In the genomic region with DNA sequence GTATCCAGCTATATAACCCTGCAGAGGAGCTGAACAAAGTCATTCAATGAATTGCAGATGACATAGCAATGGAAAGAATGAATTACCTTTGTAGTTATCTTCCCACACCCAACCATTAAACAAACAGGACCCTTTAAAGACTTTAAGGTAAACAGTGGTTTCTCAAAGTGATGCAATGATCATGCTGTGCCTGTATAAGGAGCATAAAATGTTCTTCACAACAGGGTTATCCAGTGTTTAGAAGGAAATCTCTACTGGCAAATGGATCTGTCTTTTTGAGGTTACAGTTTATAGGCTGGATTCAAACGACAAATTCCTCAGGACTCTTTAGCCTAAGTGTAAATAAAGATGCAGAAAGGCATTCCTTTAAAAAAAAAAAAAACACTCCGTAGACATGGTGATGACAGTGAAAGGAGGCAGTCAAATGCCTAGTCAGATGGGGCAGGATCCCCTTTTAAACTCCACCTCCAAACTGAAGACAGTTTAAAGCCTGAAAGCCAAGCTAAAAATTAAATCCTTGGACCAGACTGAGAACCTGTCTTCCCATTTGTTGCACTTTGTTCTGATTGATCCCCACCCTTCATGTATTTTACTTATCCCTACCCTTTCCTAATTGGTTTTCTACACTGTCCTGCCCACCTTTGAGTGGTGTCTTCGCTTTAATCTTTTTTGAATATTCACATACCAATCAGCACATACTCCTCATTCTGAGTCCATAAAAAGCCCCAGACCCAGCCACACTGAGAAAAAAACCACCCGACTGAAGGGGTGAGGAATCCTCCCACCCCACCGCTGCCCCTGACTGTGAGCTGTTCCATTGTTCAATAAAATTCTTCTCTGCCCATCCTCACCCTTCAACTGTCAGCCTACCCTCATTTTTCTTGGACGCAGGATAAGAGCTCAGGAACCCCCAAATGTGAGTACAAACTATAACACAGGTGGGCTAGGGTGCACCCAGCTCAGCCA, we compare ENCODE assay signal across 1 cellular context.
TF ChIP-seq lines count a peak whose summit lies in the region.

No MANE protein-coding gene starts in this region.

TF ChIP-seq in WTC11, 78 proteins besides CTCF, POLR2A, EP300 and RAD21 (continued from another document):
- TF ChIP-seq, protein P1, sequence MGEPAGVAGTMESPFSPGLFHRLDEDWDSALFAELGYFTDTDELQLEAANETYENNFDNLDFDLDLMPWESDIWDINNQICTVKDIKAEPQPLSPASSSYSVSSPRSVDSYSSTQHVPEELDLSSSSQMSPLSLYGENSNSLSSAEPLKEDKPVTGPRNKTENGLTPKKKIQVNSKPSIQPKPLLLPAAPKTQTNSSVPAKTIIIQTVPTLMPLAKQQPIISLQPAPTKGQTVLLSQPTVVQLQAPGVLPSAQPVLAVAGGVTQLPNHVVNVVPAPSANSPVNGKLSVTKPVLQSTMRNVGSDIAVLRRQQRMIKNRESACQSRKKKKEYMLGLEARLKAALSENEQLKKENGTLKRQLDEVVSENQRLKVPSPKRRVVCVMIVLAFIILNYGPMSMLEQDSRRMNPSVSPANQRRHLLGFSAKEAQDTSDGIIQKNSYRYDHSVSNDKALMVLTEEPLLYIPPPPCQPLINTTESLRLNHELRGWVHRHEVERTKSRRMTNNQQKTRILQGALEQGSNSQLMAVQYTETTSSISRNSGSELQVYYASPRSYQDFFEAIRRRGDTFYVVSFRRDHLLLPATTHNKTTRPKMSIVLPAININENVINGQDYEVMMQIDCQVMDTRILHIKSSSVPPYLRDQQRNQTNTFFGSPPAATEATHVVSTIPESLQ (CRISPR knock-in tag; IDR thresholded peaks at IDR 0.05), result no peak
- TF ChIP-seq ZNF396 (CRISPR knock-in tag; IDR thresholded peaks at IDR 0.05; ENCODE audit: borderline replicate concordance), result no peak
- TF ChIP-seq, protein P2, sequence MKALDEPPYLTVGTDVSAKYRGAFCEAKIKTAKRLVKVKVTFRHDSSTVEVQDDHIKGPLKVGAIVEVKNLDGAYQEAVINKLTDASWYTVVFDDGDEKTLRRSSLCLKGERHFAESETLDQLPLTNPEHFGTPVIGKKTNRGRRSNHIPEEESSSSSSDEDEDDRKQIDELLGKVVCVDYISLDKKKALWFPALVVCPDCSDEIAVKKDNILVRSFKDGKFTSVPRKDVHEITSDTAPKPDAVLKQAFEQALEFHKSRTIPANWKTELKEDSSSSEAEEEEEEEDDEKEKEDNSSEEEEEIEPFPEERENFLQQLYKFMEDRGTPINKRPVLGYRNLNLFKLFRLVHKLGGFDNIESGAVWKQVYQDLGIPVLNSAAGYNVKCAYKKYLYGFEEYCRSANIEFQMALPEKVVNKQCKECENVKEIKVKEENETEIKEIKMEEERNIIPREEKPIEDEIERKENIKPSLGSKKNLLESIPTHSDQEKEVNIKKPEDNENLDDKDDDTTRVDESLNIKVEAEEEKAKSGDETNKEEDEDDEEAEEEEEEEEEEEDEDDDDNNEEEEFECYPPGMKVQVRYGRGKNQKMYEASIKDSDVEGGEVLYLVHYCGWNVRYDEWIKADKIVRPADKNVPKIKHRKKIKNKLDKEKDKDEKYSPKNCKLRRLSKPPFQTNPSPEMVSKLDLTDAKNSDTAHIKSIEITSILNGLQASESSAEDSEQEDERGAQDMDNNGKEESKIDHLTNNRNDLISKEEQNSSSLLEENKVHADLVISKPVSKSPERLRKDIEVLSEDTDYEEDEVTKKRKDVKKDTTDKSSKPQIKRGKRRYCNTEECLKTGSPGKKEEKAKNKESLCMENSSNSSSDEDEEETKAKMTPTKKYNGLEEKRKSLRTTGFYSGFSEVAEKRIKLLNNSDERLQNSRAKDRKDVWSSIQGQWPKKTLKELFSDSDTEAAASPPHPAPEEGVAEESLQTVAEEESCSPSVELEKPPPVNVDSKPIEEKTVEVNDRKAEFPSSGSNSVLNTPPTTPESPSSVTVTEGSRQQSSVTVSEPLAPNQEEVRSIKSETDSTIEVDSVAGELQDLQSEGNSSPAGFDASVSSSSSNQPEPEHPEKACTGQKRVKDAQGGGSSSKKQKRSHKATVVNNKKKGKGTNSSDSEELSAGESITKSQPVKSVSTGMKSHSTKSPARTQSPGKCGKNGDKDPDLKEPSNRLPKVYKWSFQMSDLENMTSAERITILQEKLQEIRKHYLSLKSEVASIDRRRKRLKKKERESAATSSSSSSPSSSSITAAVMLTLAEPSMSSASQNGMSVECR (CRISPR knock-in tag; IDR thresholded peaks at IDR 0.05; ENCODE audit: borderline replicate concordance), result no peak
- TF ChIP-seq, protein P3, sequence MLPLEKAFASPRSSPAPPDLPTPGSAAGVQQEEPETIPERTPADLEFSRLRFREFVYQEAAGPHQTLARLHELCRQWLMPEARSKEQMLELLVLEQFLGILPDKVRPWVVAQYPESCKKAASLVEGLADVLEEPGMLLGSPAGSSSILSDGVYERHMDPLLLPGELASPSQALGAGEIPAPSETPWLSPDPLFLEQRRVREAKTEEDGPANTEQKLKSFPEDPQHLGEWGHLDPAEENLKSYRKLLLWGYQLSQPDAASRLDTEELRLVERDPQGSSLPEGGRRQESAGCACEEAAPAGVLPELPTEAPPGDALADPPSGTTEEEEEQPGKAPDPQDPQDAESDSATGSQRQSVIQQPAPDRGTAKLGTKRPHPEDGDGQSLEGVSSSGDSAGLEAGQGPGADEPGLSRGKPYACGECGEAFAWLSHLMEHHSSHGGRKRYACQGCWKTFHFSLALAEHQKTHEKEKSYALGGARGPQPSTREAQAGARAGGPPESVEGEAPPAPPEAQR (CRISPR knock-in tag; IDR thresholded peaks at IDR 0.05), result no peak
- TF ChIP-seq EMX1 (CRISPR knock-in tag; IDR thresholded peaks at IDR 0.05), result no peak
- TF ChIP-seq ZNF416 (CRISPR knock-in tag; IDR thresholded peaks at IDR 0.05), result no peak
- TF ChIP-seq NR2C2 (CRISPR knock-in tag; IDR thresholded peaks at IDR 0.05), result no peak
- no peak for TF ChIP-seq OVOL2 (CRISPR knock-in tag; IDR thresholded peaks at IDR 0.05; ENCODE audit: borderline replicate concordance)
- TF ChIP-seq, protein P4, sequence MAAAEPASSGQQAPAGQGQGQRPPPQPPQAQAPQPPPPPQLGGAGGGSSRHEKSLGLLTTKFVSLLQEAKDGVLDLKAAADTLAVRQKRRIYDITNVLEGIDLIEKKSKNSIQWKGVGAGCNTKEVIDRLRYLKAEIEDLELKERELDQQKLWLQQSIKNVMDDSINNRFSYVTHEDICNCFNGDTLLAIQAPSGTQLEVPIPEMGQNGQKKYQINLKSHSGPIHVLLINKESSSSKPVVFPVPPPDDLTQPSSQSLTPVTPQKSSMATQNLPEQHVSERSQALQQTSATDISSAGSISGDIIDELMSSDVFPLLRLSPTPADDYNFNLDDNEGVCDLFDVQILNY (CRISPR knock-in tag; IDR thresholded peaks at IDR 0.05), result no peak
- TF ChIP-seq ZNF423 (CRISPR knock-in tag; IDR thresholded peaks at IDR 0.05), result no peak
- no peak for TF ChIP-seq ZNF121 (CRISPR knock-in tag; IDR thresholded peaks at IDR 0.05)
- no peak for TF ChIP-seq JAZF1 (CRISPR knock-in tag; IDR thresholded peaks at IDR 0.05)
- no peak for TF ChIP-seq IRF2 (CRISPR knock-in tag; IDR thresholded peaks at IDR 0.05; ENCODE audit: borderline replicate concordance, low read depth)
- TF ChIP-seq CREB1 (CRISPR knock-in tag; IDR thresholded peaks at IDR 0.05), result no peak
- no peak for TF ChIP-seq ZNF317 (CRISPR knock-in tag; IDR thresholded peaks at IDR 0.05; ENCODE audit: borderline replicate concordance, low read depth)
